In genomic region chr11:102467080-102467708, GRCh38 we compare ENCODE assay signal across 19 cellular contexts. TPM values are rescaled to one million over a fixed set of nuclear protein-coding genes. Genes with fewer than 3 reads are reported as not detected.
DNase-seq lines count a peak whose midpoint lies in the region; ATAC-seq, FAIRE-seq and TF ChIP-seq lines count a peak whose summit lies in the region.
"Had no signal": no experiment of that assay in that cellular context is flagged by ENCODE, and none has a peak within 500 bp of the region (broad histone marks: within the 10 kb centered on the region; RNA-seq: fewer than 3 reads in every experiment).

No MANE protein-coding gene starts in this region.

- H3K4me2 ChIP-seq in BLaER1 (peak overlapping the region; percentile 66), Loucy (ENCODE audit: low read depth, low read length, poor library complexity, severe bottlenecking) (peak overlapping the region; percentile 61)

- H4K20me1 ChIP-seq in BLaER1 (no peaks in the 10 kb centered on the region), Loucy (ENCODE audit: insufficient read depth, low read length, poor library complexity, severe bottlenecking) (no peaks in the 10 kb centered on the region)

- TF ChIP-seq CTCF in Loucy (conservative IDR thresholded peaks at IDR 0.05; ENCODE audit: low read length) (no peak), bronchial epithelial cell (IDR thresholded peaks at IDR 0.05; ENCODE audit: insufficient read depth, low read length, severe bottlenecking) (no peak)

- H3K27ac ChIP-seq in BLaER1, result peak overlapping the region; percentile 46; the same call in 1 of the 2 replicates
- H3K27ac ChIP-seq in muscle layer of colon (ENCODE audit: low read depth, low read length), result peak overlapping the region; percentile 60
- H3K27ac ChIP-seq: cardiac muscle cell had no signal

- H3K27me3 ChIP-seq in BLaER1 (no peaks in the 10 kb centered on the region), Loucy (ENCODE audit: insufficient read depth, low read length, poor library complexity, severe bottlenecking) (no peaks in the 10 kb centered on the region), bronchial epithelial cell (ENCODE audit: control insufficient read depth, insufficient read depth, low read length) (no peaks in the 10 kb centered on the region), muscle layer of colon (ENCODE audit: control insufficient read depth in 1 of 2, insufficient read depth in 2 of 2, low read length in 2 of 2) (no peaks in the 10 kb centered on the region)
- H3K27me3 ChIP-seq: cardiac muscle cell, tibial nerve had no signal

- no peaks in the 10 kb centered on the region for H3K79me2 ChIP-seq in Loucy (ENCODE audit: insufficient read depth, low read length)

- no peaks in the 10 kb centered on the region for H3K9me3 ChIP-seq in BLaER1
- no peaks in the 10 kb centered on the region for H3K9me3 ChIP-seq in Loucy (ENCODE audit: insufficient read depth, low read depth, low read length)
- no peaks in the 10 kb centered on the region for H3K9me3 ChIP-seq in muscle layer of colon (ENCODE audit: low read length)
- H3K9me3 ChIP-seq: tibial nerve had no signal

- FAIRE-seq in bronchial epithelial cell (lab: Jason Lieb, UNC), result no peak
- no peak for FAIRE-seq in urothelium cell line (lab: Jason Lieb, UNC)

- no peaks in the 10 kb centered on the region for H3K9me2 ChIP-seq in Loucy (replicated peaks; ENCODE audit: low read depth, low read length)

- H3K36me3 ChIP-seq in BLaER1 (no peaks in the 10 kb centered on the region), Loucy (ENCODE audit: insufficient read depth, low read length) (no peaks in the 10 kb centered on the region), bronchial epithelial cell (ENCODE audit: control insufficient read depth, insufficient read depth, low read length) (no peaks in the 10 kb centered on the region), muscle layer of colon (ENCODE audit: insufficient read depth, low read length) (no peaks in the 10 kb centered on the region)
- H3K36me3 ChIP-seq: cardiac muscle cell, tibial nerve had no signal

- 0 out of 2 replicates have a peak, but pooled peaks cover 4% of the 10 kb centered on the region for H3F3A ChIP-seq in Loucy (ENCODE audit: low read depth)

- H2AFZ ChIP-seq in Loucy (ENCODE audit: low read length), result peak overlapping the region; percentile 86; the same call in 1 of the 2 replicates

- peaks cover 74% of the 10 kb centered on the region for H3K4me1 ChIP-seq in BLaER1
- H3K4me1 ChIP-seq in Loucy (ENCODE audit: insufficient read depth, low read length, poor library complexity, severe bottlenecking), result peaks cover 87% of the 10 kb centered on the region
- H3K4me1 ChIP-seq in muscle layer of colon (ENCODE audit: insufficient read depth, low read length), result peaks cover 56% of the 10 kb centered on the region

- H3K9ac ChIP-seq in BLaER1, result no peak overlapping the region
- peak overlapping the region; percentile 35 for H3K9ac ChIP-seq in Loucy (ENCODE audit: low read depth, low read length, poor library complexity, severe bottlenecking)
- no peak overlapping the region for H3K9ac ChIP-seq in muscle layer of colon (ENCODE audit: low read length)

- DNase-seq in bronchial epithelial cell (ENCODE audit: low read depth) (peak; percentile 81), NOMO-1 treated with dmso at 0.1 percent for 144 hours (lab: John Stamatoyannopoulos, UW; ENCODE audit: unreplicated experiment) (no peak), urothelium cell line (ENCODE audit: low spot score) (no peak), AML-193 (lab: John Stamatoyannopoulos, UW) (no peak)
- DNase-seq: activated CD4-positive, alpha-beta memory T cell treated with anti-CD3 and anti-CD28 coated beads for 36 hours; activated naive CD8-positive, alpha-beta T cell treated with anti-CD3 and anti-CD28 coated beads for 36 hours; activated T-cell treated with anti-CD3 and anti-CD28 coated beads, Interleukin-2, amount 50 U/mL, for 4 hours; COR-L47; effector memory CD4-positive, alpha-beta T cell; NCI-H345; nephron progenitor cell; stimulated activated CD4-positive, alpha-beta T cell treated with anti-CD3 and anti-CD28 coated beads, Interleukin-4, amount 100 ng/mL, for 1 hour had no signal

- ATAC-seq in HG03045 (IDR thresholded peaks at IDR 0.05; ENCODE audit: unreplicated experiment), result no peak
- ATAC-seq: SK-N-SH treated with all-trans-retinoic acid at 6 μM for 48 hours had no signal

- no peak overlapping the region for H3K4me3 ChIP-seq in BLaER1
- H3K4me3 ChIP-seq in Loucy (ENCODE audit: low read length, poor library complexity, severe bottlenecking), result peak overlapping the region; percentile 53
- no peak overlapping the region for H3K4me3 ChIP-seq in bronchial epithelial cell (ENCODE audit: low read depth, low read length)
- no peak overlapping the region for H3K4me3 ChIP-seq in muscle layer of colon (ENCODE audit: low read depth in 1 of 2, low read length in 2 of 2)
- H3K4me3 ChIP-seq: cardiac muscle cell, tibial nerve had no signal

RNA-seq across cellular contexts. Expression of gene TMEM123, which starts 14.6 kb away (rescaled TPM):
- 172 and 197 TPM in 2 replicates for total RNA-seq in bronchial epithelial cell
